Comparison of ENCODE assay signal across 8 cellular contexts in the genomic region with DNA sequence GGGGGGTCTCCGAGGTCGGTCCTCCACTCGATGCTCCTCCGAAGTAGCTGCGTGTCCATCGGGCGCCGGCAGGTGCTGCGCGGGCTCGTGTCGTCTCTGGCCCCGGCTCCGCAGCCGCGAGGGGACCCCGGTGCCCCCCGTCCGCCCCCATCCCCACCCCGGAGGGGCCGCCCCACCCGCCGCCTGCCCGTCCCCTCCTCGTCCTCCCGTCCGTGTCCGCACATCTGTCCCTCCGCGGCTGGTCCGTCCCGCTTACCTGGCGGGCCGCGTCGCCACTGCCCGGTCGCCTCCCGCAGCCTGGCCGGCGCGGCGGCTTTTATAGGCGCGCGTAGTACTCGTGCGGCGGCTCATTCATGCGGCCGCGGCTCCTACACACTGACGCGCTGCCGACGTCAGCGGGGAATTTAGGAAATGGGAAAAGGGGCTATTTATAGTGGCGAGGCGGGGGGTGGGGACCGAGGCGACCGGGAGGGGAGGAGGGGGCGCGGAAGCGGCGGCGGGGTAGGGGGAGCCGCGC. TPM values are rescaled to one million over a fixed set of nuclear protein-coding genes. Genes with fewer than 3 reads are reported as not detected.
DNase-seq lines count a peak whose midpoint lies in the region; ATAC-seq and TF ChIP-seq lines count a peak whose summit lies in the region.

No MANE protein-coding gene starts in this region.

- H3K27ac ChIP-seq in WERI-Rb-1 (no peak overlapping the region), right atrium auricular region (peak overlapping the region in 1 of 2 donors; percentile 35), thoracic aorta (no peak overlapping the region), RWPE1 (no peak overlapping the region)

- POLR2A ChIA-PET in RWPE1 (lab: Yijun Ruan, JAX; ENCODE audit: low non-redundant PET): no interaction called here

- CTCF ChIA-PET in RWPE1 (lab: Yijun Ruan, JAX): interaction anchor here (2.7 kb wide), 1 partner anchor 194 kb away, joined by 16 read pairs; no protein-coding TSS in a partner anchor

- H3K4me1 ChIP-seq in right atrium auricular region (peaks cover 0 to 52% of the 10 kb centered on the region in 2 donors), thoracic aorta (ENCODE audit: control insufficient read depth in 1 of 2, low read depth in 2 of 2) (peaks cover 30 to 42% of the 10 kb centered on the region in 2 donors)

- H3K27me3 ChIP-seq in WERI-Rb-1 (ENCODE audit: insufficient read depth, low read depth, severe bottlenecking) (peaks cover 16% of the 10 kb centered on the region), right atrium auricular region (peaks cover 0 to 7% of the 10 kb centered on the region in 2 donors), thoracic aorta (replicated peaks; ENCODE audit: insufficient read depth) (no peaks in the 10 kb centered on the region)

- H3K9me3 ChIP-seq in WERI-Rb-1 (ENCODE audit: severe bottlenecking): no peaks in the 10 kb centered on the region
- H3K9me3 ChIP-seq in right atrium auricular region: no peaks in the 10 kb centered on the region
- no peaks in the 10 kb centered on the region for H3K9me3 ChIP-seq in thoracic aorta

- H3K4me3 ChIP-seq in WERI-Rb-1 (ENCODE audit: low read depth, low read length) (peak overlapping the region; percentile 58), right atrium auricular region (peak overlapping the region; percentile 48 to 78), thoracic aorta (peak overlapping the region; percentile 76)

- DNase-seq in activated CD8-positive, alpha-beta memory T cell treated with anti-CD3 and anti-CD28 coated beads, Interleukin-2, amount 50 U/mL, for 4 hours: peak; percentile 43
- no peak for DNase-seq in activated CD8-positive, alpha-beta memory T cell treated with anti-CD3 and anti-CD28 coated beads, Interleukin-2, amount 50 U/mL, for 48 hours
- DNase-seq in WERI-Rb-1 (no peak), right atrium auricular region (ENCODE audit: low spot score) (no peak), thoracic aorta (ENCODE audit: low spot score) (no peak), GM20000 (ENCODE audit: low spot score) (no peak), RWPE1 (ENCODE audit: low spot score) (no peak)
- no peak for DNase-seq in central memory CD4-positive, alpha-beta T cell

- no peak for ATAC-seq in thoracic aorta (ENCODE audit: insufficient number of reproducible peaks, low FRiP score, low read depth)

- H3K36me3 ChIP-seq in WERI-Rb-1 (no peaks in the 10 kb centered on the region), right atrium auricular region (no peaks in the 10 kb centered on the region), thoracic aorta (no peaks in the 10 kb centered on the region)

- no peak for TF ChIP-seq CTCF in WERI-Rb-1 (IDR thresholded peaks at IDR 0.05; ENCODE audit: low read depth, low read length)
- TF ChIP-seq CTCF in right atrium auricular region (IDR thresholded peaks at IDR 0.05): no peak
- no peak for TF ChIP-seq CTCF in thoracic aorta (IDR thresholded peaks at IDR 0.05)
- no peak for TF ChIP-seq CTCF in GM20000 (IDR thresholded peaks at IDR 0.05; ENCODE audit: extremely low read depth, missing control alignments)
- TF ChIP-seq CTCF in RWPE1 (conservative IDR thresholded peaks at IDR 0.05; ENCODE audit: low read depth): no peak

RNA-seq across cellular contexts. Expression of gene HIC1, which starts 4.0 kb away (rescaled TPM):
- total RNA-seq in right atrium auricular region (10 to 100 TPM; 15.5 to 18.0 TPM), thoracic aorta (10 to 100 TPM; 38.3 to 53.9 TPM)

RNA-seq across cellular contexts. Expression of gene OVCA2, which starts 9.1 kb away (rescaled TPM):
- total RNA-seq in right atrium auricular region (10 to 100 TPM; 29.6 to 31.7 TPM), thoracic aorta (10 to 100 TPM; 44.1 to 46.6 TPM)

RNA-seq across cellular contexts. Expression of gene DPH1, which starts 21.0 kb away (rescaled TPM):
- total RNA-seq in right atrium auricular region (10 to 100 TPM; 17.2 to 21.6 TPM), thoracic aorta (10 to 100 TPM; 46.0 to 61.1 TPM)

RNA-seq across cellular contexts. Expression of gene RTN4RL1, which starts 25.8 kb away (rescaled TPM):
- total RNA-seq in right atrium auricular region (1 to 10 TPM; 1.8 to 5.0 TPM), thoracic aorta (1 to 10 TPM; 5.4 to 8.0 TPM)
